Comparison of ENCODE assay signal across 24 cellular contexts in the genomic region with DNA sequence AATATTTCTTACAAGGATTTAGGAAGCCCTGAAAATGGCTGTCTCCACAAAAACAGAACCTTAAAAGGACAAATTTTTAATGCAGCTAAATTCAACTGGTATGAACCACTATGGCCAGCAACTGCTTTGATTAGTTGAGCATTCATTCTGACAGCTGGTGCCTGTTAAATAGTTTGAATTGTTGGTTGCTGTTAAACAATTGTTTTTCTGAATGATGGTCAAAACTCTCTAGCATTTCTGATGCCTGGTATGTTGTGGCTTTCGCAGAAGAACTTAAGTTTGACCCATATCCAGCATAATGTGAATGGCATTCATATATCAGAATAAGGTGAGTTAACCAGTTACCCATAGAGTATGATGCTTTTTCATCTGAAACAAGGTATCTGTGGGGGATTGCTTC.
"Had no signal": no experiment of that assay in that cellular context is flagged by ENCODE, and none has a peak within 500 bp of the region (broad histone marks: within the 10 kb centered on the region; RNA-seq: fewer than 3 reads in every experiment).

No MANE protein-coding gene starts in this region.

- ATAC-seq: activated T-helper 17 cell treated with anti-CD3 and anti-CD28 coated beads, Interleukin-2, amount 50 U/mL, for 72 hours; body of pancreas; lower lobe of right lung; mucosa of descending colon; naive thymus-derived CD4-positive, alpha-beta T cell; stimulated activated naive B cell treated with anti-CD40 and anti-IgM and Interleukin-4, amounts not matched to agents 10 μg/mL and 1 μg/mL and 100 μg/mL, for 72 hours; WTC11 had no signal

- H3K27ac ChIP-seq: body of pancreas, lower lobe of right lung, sigmoid colon, testis had no signal

- H3K36me3 ChIP-seq: lower lobe of right lung, sigmoid colon had no signal

- H3K4me3 ChIP-seq: body of pancreas, lower lobe of right lung, mucosa of descending colon, sigmoid colon, testis had no signal

- DNase-seq: activated CD8-positive, alpha-beta memory T cell treated with anti-CD3 and anti-CD28 coated beads for 24 hours; activated CD8-positive, alpha-beta memory T cell treated with anti-CD3 and anti-CD28 coated beads, Interleukin-2, amount 50 U/mL, for 4 hours; activated T-cell treated with anti-CD3 and anti-CD28 coated beads, Interleukin-2, amount 50 U/mL, for 24 hours; body of pancreas; caudate nucleus; dermis blood vessel endothelial cell; effector CD8-positive, alpha-beta T cell; head of caudate nucleus; hypothalamus; islet precursor cell; lower lobe of right lung; mesendoderm; mucosa of descending colon; naive thymus-derived CD4-positive, alpha-beta T cell; retina; sigmoid colon; stimulated activated CD4-positive, alpha-beta T cell treated with anti-CD3 and anti-CD28 coated beads, Interleukin-2, amount 100 ng/mL, for 48 hours; stimulated activated CD8-positive, alpha-beta memory T cell treated with anti-CD3 and anti-CD28 coated beads, Interleukin-4, amount 100 ng/mL, for 48 hours; stimulated activated naive B cell treated with anti-CD40 and anti-IgM and Interleukin-4, amounts not matched to agents 10 μg/mL and 1 μg/mL and 100 μg/mL, for 72 hours; T-helper 9 cell; testis had no signal

- H3K9me3 ChIP-seq: body of pancreas, lower lobe of right lung, mucosa of descending colon, sigmoid colon, testis had no signal

- FAIRE-seq: frontal cortex had no signal

- H3K27me3 ChIP-seq: body of pancreas, sigmoid colon, testis had no signal

- H3K4me1 ChIP-seq: lower lobe of right lung, testis had no signal
